ENCODE assay signal across 41 cellular contexts in genomic region chrX:8140986-8141385, GRCh38. TPM values are rescaled to one million over a fixed set of nuclear protein-coding genes. Genes with fewer than 3 reads are reported as not detected.
"Had no signal": no experiment of that assay in that cellular context is flagged by ENCODE, and none has a peak within 500 bp of the region (broad histone marks: within the 10 kb centered on the region; RNA-seq: fewer than 3 reads in every experiment).

No MANE protein-coding gene starts in this region.

- ATAC-seq: activated naive CD4-positive, alpha-beta T cell treated with anti-CD3 and anti-CD28 coated beads, Interleukin-2, amount 50 U/mL, for 72 hours; activated naive CD8-positive, alpha-beta T cell treated with anti-CD3 and anti-CD28 coated beads, Interleukin-2, amount 50 U/mL, for 24 hours; activated T-cell treated with anti-CD3 and anti-CD28 coated beads, Interleukin-2, amount 50 U/mL, for 4 hours; activated T-cell treated with anti-CD3 and anti-CD28 coated beads, Interleukin-2, amount 50 U/mL, for 72 hours; activated T-helper 17 cell treated with anti-CD3 and anti-CD28 coated beads, Interleukin-2, amount 50 U/mL, for 72 hours; body of pancreas had no signal

- H3K4me1 ChIP-seq: adrenal gland, ascending aorta, body of pancreas, breast epithelium had no signal

- H3K9me3 ChIP-seq: adrenal gland, ascending aorta, body of pancreas, breast epithelium had no signal

- H3K27ac ChIP-seq: adrenal gland, ascending aorta, body of pancreas, brain microvascular endothelial cell, breast epithelium, cardiac muscle cell had no signal

- H3K36me3 ChIP-seq: adrenal gland, ascending aorta, brain microvascular endothelial cell, breast epithelium, cardiac muscle cell had no signal

- DNase-seq: activated effector memory CD4-positive, alpha-beta T cell treated with anti-CD3 and anti-CD28 coated beads, Interleukin-2, amount 50 U/mL, for 16 hours; activated effector memory CD4-positive, alpha-beta T cell treated with Interleukin-2 at 50 U/mL for 16 hours; activated gamma-delta T cell; activated gamma-delta T cell treated with Interleukin-2 at 50 U/mL for 16 hours; activated naive CD4-positive, alpha-beta T cell; activated naive CD4-positive, alpha-beta T cell treated with anti-CD3 and anti-CD28 coated beads for 36 hours; activated naive CD4-positive, alpha-beta T cell treated with anti-CD3 and anti-CD28 coated beads, Interleukin-2, amount 10 ng/mL, durations not matched to agents 7 days and 5 days; activated naive CD4-positive, alpha-beta T cell treated with anti-CD3 and anti-CD28 coated beads, Interleukin-2, amount 50 U/mL, for 16 hours; activated naive CD4-positive, alpha-beta T cell treated with Interleukin-2 at 50 U/mL for 16 hours; activated naive CD8-positive, alpha-beta T cell treated with anti-CD3 and anti-CD28 coated beads for 36 hours; activated naive CD8-positive, alpha-beta T cell treated with anti-CD3 and anti-CD28 coated beads, Interleukin-2, amount 10 ng/mL, durations not matched to agents 7 days and 5 days; activated naive CD8-positive, alpha-beta T cell treated with anti-CD3 and anti-CD28 coated beads, Interleukin-2, amount 50 U/mL, for 24 hours; activated T-cell treated with anti-CD3 and anti-CD28 coated beads, Interleukin-2, amount 50 U/mL, for 1 hour; activated T-cell treated with anti-CD3 and anti-CD28 coated beads, Interleukin-2, amount 50 U/mL, for 24 hours; activated T-cell treated with anti-CD3 and anti-CD28 coated beads, Interleukin-2, amount 50 U/mL, for 4 hours; activated T-cell treated with anti-CD3 and anti-CD28 coated beads, Interleukin-2, amount 50 U/mL, for 48 hours; activated T-cell treated with anti-CD3 and anti-CD28 coated beads, Interleukin-2, amount 50 U/mL, for 72 hours; adrenal gland; amniotic stem cell; amygdala; anterior cingulate cortex; aorta; body of pancreas; brain microvascular endothelial cell; central memory CD4-positive, alpha-beta T cell; cerebellar nuclear complex had no signal

- H3K27ac Mint-ChIP-seq: activated naive CD4-positive, alpha-beta T cell treated with anti-CD3 and anti-CD28 coated beads for 36 hours; activated naive CD4-positive, alpha-beta T cell treated with anti-CD3 and anti-CD28 coated beads, Interleukin-2, amount 10 ng/mL, durations not matched to agents 7 days and 5 days; activated naive CD4-positive, alpha-beta T cell treated with anti-CD3 and anti-CD28 coated beads, Interleukin-2, amount 50 U/mL, for 24 hours; activated naive CD4-positive, alpha-beta T cell treated with anti-CD3 and anti-CD28 coated beads, Interleukin-2, amount 50 U/mL, for 72 hours; activated naive CD8-positive, alpha-beta T cell; activated naive CD8-positive, alpha-beta T cell treated with anti-CD3 and anti-CD28 coated beads for 36 hours; activated naive CD8-positive, alpha-beta T cell treated with anti-CD3 and anti-CD28 coated beads, Interleukin-2, amount 10 ng/mL, durations not matched to agents 7 days and 5 days; activated naive CD8-positive, alpha-beta T cell treated with anti-CD3 and anti-CD28 coated beads, Interleukin-2, amount 50 U/mL, for 24 hours; activated T-cell treated with anti-CD3 and anti-CD28 coated beads, Interleukin-2, amount 50 U/mL, for 24 hours; activated T-cell treated with anti-CD3 and anti-CD28 coated beads, Interleukin-2, amount 50 U/mL, for 72 hours; activated T-helper 1 cell treated with anti-CD3 and anti-CD28 coated beads, Interleukin-12 subunit alpha, Interleukin-12 subunit beta, Interleukin-2, Interleukin-4 antibody, amounts not matched to agents 30 ng/mL and 10 ng/mL and 1 ng/mL, durations not matched to agents 14 hours and 24 hours and 36 hours; activated T-helper 17 cell treated with anti-CD3 and anti-CD28 coated beads, Interleukin-2, amount 50 U/mL, for 72 hours; activated T-helper 2 cell treated with anti-CD3 and anti-CD28 coated beads, Interferon-gamma antibody, Interleukin-2, Interleukin-4, amounts not matched to agents 10 μg/mL and 5 μg/mL and 100 μg/mL, durations not matched to agents 14 hours and 24 hours and 36 hours; brain had no signal

- H3K27me3 ChIP-seq: adrenal gland, ascending aorta, body of pancreas, brain microvascular endothelial cell, breast epithelium, cardiac muscle cell had no signal

- H3K4me1 Mint-ChIP-seq: activated naive CD4-positive, alpha-beta T cell treated with anti-CD3 and anti-CD28 coated beads, Interleukin-2, amount 10 ng/mL, durations not matched to agents 7 days and 5 days; activated naive CD4-positive, alpha-beta T cell treated with anti-CD3 and anti-CD28 coated beads, Interleukin-2, amount 50 U/mL, for 24 hours; activated naive CD8-positive, alpha-beta T cell treated with anti-CD3 and anti-CD28 coated beads for 36 hours; activated naive CD8-positive, alpha-beta T cell treated with anti-CD3 and anti-CD28 coated beads, Interleukin-2, amount 10 ng/mL, durations not matched to agents 7 days and 5 days; activated naive CD8-positive, alpha-beta T cell treated with anti-CD3 and anti-CD28 coated beads, Interleukin-2, amount 50 U/mL, for 24 hours; activated T-helper 17 cell treated with anti-CD3 and anti-CD28 coated beads, Interleukin-2, amount 50 U/mL, for 72 hours; brain; central memory CD8-positive, alpha-beta T cell had no signal

- H3K27me3 Mint-ChIP-seq: activated naive CD4-positive, alpha-beta T cell treated with anti-CD3 and anti-CD28 coated beads, Interleukin-2, amount 10 ng/mL, durations not matched to agents 7 days and 5 days; activated naive CD4-positive, alpha-beta T cell treated with anti-CD3 and anti-CD28 coated beads, Interleukin-2, amount 50 U/mL, for 24 hours; activated naive CD8-positive, alpha-beta T cell; activated naive CD8-positive, alpha-beta T cell treated with anti-CD3 and anti-CD28 coated beads for 36 hours; activated naive CD8-positive, alpha-beta T cell treated with anti-CD3 and anti-CD28 coated beads, Interleukin-2, amount 10 ng/mL, durations not matched to agents 7 days and 5 days; activated naive CD8-positive, alpha-beta T cell treated with anti-CD3 and anti-CD28 coated beads, Interleukin-2, amount 50 U/mL, for 24 hours; activated T-cell treated with anti-CD3 and anti-CD28 coated beads, Interleukin-2, amount 50 U/mL, for 24 hours; activated T-helper 17 cell treated with anti-CD3 and anti-CD28 coated beads, Interleukin-2, amount 50 U/mL, for 72 hours; brain; central memory CD8-positive, alpha-beta T cell had no signal

- H3K4me3 Mint-ChIP-seq: activated naive CD4-positive, alpha-beta T cell treated with anti-CD3 and anti-CD28 coated beads for 36 hours; activated naive CD4-positive, alpha-beta T cell treated with anti-CD3 and anti-CD28 coated beads, Interleukin-2, amount 10 ng/mL, durations not matched to agents 7 days and 5 days; activated naive CD4-positive, alpha-beta T cell treated with anti-CD3 and anti-CD28 coated beads, Interleukin-2, amount 50 U/mL, for 24 hours; activated naive CD8-positive, alpha-beta T cell; activated naive CD8-positive, alpha-beta T cell treated with anti-CD3 and anti-CD28 coated beads for 36 hours; activated naive CD8-positive, alpha-beta T cell treated with anti-CD3 and anti-CD28 coated beads, Interleukin-2, amount 10 ng/mL, durations not matched to agents 7 days and 5 days; activated naive CD8-positive, alpha-beta T cell treated with anti-CD3 and anti-CD28 coated beads, Interleukin-2, amount 50 U/mL, for 24 hours; activated T-cell treated with anti-CD3 and anti-CD28 coated beads, Interleukin-2, amount 50 U/mL, for 24 hours; activated T-cell treated with anti-CD3 and anti-CD28 coated beads, Interleukin-2, amount 50 U/mL, for 4 hours; activated T-cell treated with anti-CD3 and anti-CD28 coated beads, Interleukin-2, amount 50 U/mL, for 72 hours; activated T-helper 1 cell treated with anti-CD3 and anti-CD28 coated beads, Interleukin-12 subunit alpha, Interleukin-12 subunit beta, Interleukin-2, Interleukin-4 antibody, amounts not matched to agents 30 ng/mL and 10 ng/mL and 1 ng/mL, durations not matched to agents 14 hours and 24 hours and 36 hours; activated T-helper 17 cell treated with anti-CD3 and anti-CD28 coated beads, Interleukin-2, amount 50 U/mL, for 72 hours; brain; central memory CD8-positive, alpha-beta T cell had no signal

- H3K9me3 Mint-ChIP-seq: activated naive CD4-positive, alpha-beta T cell treated with anti-CD3 and anti-CD28 coated beads for 36 hours; activated naive CD4-positive, alpha-beta T cell treated with anti-CD3 and anti-CD28 coated beads, Interleukin-2, amount 50 U/mL, for 24 hours; activated naive CD4-positive, alpha-beta T cell treated with anti-CD3 and anti-CD28 coated beads, Interleukin-2, amount 50 U/mL, for 72 hours; activated naive CD8-positive, alpha-beta T cell treated with anti-CD3 and anti-CD28 coated beads, Interleukin-2, amount 50 U/mL, for 24 hours; activated T-cell treated with anti-CD3 and anti-CD28 coated beads, Interleukin-2, amount 50 U/mL, for 24 hours; activated T-cell treated with anti-CD3 and anti-CD28 coated beads, Interleukin-2, amount 50 U/mL, for 4 hours; activated T-helper 1 cell treated with anti-CD3 and anti-CD28 coated beads, Interleukin-12 subunit alpha, Interleukin-12 subunit beta, Interleukin-2, Interleukin-4 antibody, amounts not matched to agents 30 ng/mL and 10 ng/mL and 1 ng/mL, durations not matched to agents 14 hours and 24 hours and 36 hours; activated T-helper 17 cell treated with anti-CD3 and anti-CD28 coated beads, Interleukin-2, amount 50 U/mL, for 72 hours; central memory CD8-positive, alpha-beta T cell had no signal

- H3K4me3 ChIP-seq: adrenal gland, ascending aorta, body of pancreas, breast epithelium, cardiac muscle cell had no signal

- H3K36me3 Mint-ChIP-seq: activated naive CD4-positive, alpha-beta T cell treated with anti-CD3 and anti-CD28 coated beads, Interleukin-2, amount 10 ng/mL, durations not matched to agents 7 days and 5 days; activated naive CD4-positive, alpha-beta T cell treated with anti-CD3 and anti-CD28 coated beads, Interleukin-2, amount 50 U/mL, for 24 hours; activated naive CD4-positive, alpha-beta T cell treated with anti-CD3 and anti-CD28 coated beads, Interleukin-2, amount 50 U/mL, for 72 hours; activated naive CD8-positive, alpha-beta T cell; activated naive CD8-positive, alpha-beta T cell treated with anti-CD3 and anti-CD28 coated beads for 36 hours; activated naive CD8-positive, alpha-beta T cell treated with anti-CD3 and anti-CD28 coated beads, Interleukin-2, amount 10 ng/mL, durations not matched to agents 7 days and 5 days; brain had no signal

RNA-seq across cellular contexts. Expression of gene VCX2, which starts 30.1 kb away (rescaled TPM):
- total RNA-seq: activated naive CD4-positive, alpha-beta T cell treated with anti-CD3 and anti-CD28 coated beads for 36 hours; activated naive CD4-positive, alpha-beta T cell treated with anti-CD3 and anti-CD28 coated beads, Interleukin-2, amount 50 U/mL, for 72 hours; activated naive CD8-positive, alpha-beta T cell treated with anti-CD3 and anti-CD28 coated beads for 36 hours; activated naive CD8-positive, alpha-beta T cell treated with anti-CD3 and anti-CD28 coated beads, Interleukin-2, amount 10 ng/mL, durations not matched to agents 7 days and 5 days; activated T-cell treated with anti-CD3 and anti-CD28 coated beads, Interleukin-2, amount 50 U/mL, for 4 hours; activated T-cell treated with anti-CD3 and anti-CD28 coated beads, Interleukin-2, amount 50 U/mL, for 72 hours; activated T-helper 1 cell treated with anti-CD3 and anti-CD28 coated beads, Interleukin-12 subunit alpha, Interleukin-12 subunit beta, Interleukin-2, Interleukin-4 antibody, amounts not matched to agents 30 ng/mL and 10 ng/mL and 1 ng/mL, durations not matched to agents 14 hours and 24 hours and 36 hours; activated T-helper 17 cell treated with anti-CD3 and anti-CD28 coated beads, Interleukin-2, amount 50 U/mL, for 72 hours; activated T-helper 2 cell treated with anti-CD3 and anti-CD28 coated beads, Interferon-gamma antibody, Interleukin-2, Interleukin-4, amounts not matched to agents 10 μg/mL and 5 μg/mL and 100 μg/mL, durations not matched to agents 14 hours and 24 hours and 36 hours; adrenal gland; aorta; ascending aorta; body of pancreas; breast epithelium; bronchial epithelial cell; cardiac muscle cell; cardiac septum; cerebellum; chondrocyte had no signal
